Comparison of ENCODE assay signal across 1 cellular context in genomic region chr9:84782228-84782866, GRCh38.
TF ChIP-seq lines count a peak whose summit lies in the region.

No MANE protein-coding gene starts in this region.

TF ChIP-seq in IMR-90, 13 proteins besides CTCF, POLR2A, EP300 and RAD21 (continued from another document):
- TF ChIP-seq USF2 (IDR thresholded peaks at IDR 0.05; ENCODE audit: low read depth, low read length): no peak
- TF ChIP-seq MAZ (IDR thresholded peaks at IDR 0.05; ENCODE audit: borderline replicate concordance, low read depth, low read length): no peak
- TF ChIP-seq NFE2L2 (IDR thresholded peaks at IDR 0.05; ENCODE audit: low read depth, low read length): no peak
